8 cellular contexts compared by ENCODE assay signal in the genomic region with DNA sequence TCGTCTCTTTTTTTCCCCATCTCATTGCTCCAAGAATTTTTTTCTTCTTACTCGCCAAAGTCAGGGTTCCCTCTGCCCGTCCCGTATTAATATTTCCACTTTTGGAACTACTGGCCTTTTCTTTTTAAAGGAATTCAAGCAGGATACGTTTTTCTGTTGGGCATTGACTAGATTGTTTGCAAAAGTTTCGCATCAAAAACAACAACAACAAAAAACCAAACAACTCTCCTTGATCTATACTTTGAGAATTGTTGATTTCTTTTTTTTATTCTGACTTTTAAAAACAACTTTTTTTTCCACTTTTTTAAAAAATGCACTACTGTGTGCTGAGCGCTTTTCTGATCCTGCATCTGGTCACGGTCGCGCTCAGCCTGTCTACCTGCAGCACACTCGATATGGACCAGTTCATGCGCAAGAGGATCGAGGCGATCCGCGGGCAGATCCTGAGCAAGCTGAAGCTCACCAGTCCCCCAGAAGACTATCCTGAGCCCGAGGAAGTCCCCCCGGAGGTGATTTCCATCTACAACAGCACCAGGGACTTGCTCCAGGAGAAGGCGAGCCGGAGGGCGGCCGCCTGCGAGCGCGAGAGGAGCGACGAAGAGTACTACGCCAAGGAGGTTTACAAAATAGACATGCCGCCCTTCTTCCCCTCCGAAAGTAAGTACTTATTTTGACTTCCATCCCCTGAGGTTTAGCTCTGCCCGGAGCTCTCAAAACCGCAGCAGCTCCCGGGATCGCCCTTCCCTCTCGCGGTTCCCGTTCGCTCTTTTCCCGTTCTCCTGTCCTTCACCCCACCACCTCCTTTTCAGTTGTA. TPM values are rescaled to one million over a fixed set of nuclear protein-coding genes. Genes with fewer than 3 reads are reported as not detected.
A peak's percentile ranks its signal among the peaks of the same experiment; 100 is the strongest.
DNase-seq lines count a peak whose midpoint lies in the region; TF ChIP-seq lines count a peak whose summit lies in the region.

No MANE protein-coding gene starts in this region.

- H3K4me1 Mint-ChIP-seq in Caco-2 (ENCODE audit: low read depth, unreplicated experiment), result peaks cover 11% of the 10 kb centered on the region

- peaks cover 22% of the 10 kb centered on the region for H3K36me3 Mint-ChIP-seq in Caco-2 (ENCODE audit: insufficient read depth, unreplicated experiment)

- H3K27me3 ChIP-seq in Caco-2 (replicated peaks; ENCODE audit: control insufficient read depth, insufficient read depth, low read length) (no peaks in the 10 kb centered on the region), brain microvascular endothelial cell (replicated peaks) (no peaks in the 10 kb centered on the region), testis (no peaks in the 10 kb centered on the region)

- no peak overlapping the region for H3K27ac Mint-ChIP-seq in Caco-2 (ENCODE audit: unreplicated experiment)

- DNase-seq in Caco-2, result peak in 1 of 2 experiments; percentile 34
- DNase-seq in Jurkat, Clone E6-1 (ENCODE audit: low read depth, low spot score), result no peak
- DNase-seq in brain microvascular endothelial cell, result no peak
- DNase-seq in left kidney (ENCODE audit: low read depth, low spot score), result peak; percentile 61
- peak; percentile 48 for DNase-seq in testis
- DNase-seq in GM19240 (ENCODE audit: insufficient read length, low spot score), result no peak
- DNase-seq in GF-D8 (lab: John Stamatoyannopoulos, UW), result no peak
- DNase-seq in superior temporal gyrus (ENCODE audit: extremely low spot score), result no peak

- no peaks in the 10 kb centered on the region for H3K9me3 Mint-ChIP-seq in Caco-2 (ENCODE audit: unreplicated experiment)

- peaks cover 14% of the 10 kb centered on the region for H3K4me1 ChIP-seq in Caco-2
- no peaks in the 10 kb centered on the region for H3K4me1 ChIP-seq in testis

- no peaks in the 10 kb centered on the region for H3K36me3 ChIP-seq in Caco-2 (ENCODE audit: control insufficient read depth, insufficient read depth, low read length)
- peaks cover 23% of the 10 kb centered on the region for H3K36me3 ChIP-seq in brain microvascular endothelial cell (replicated peaks)
- no peaks in the 10 kb centered on the region for H3K36me3 ChIP-seq in testis (ENCODE audit: low read depth, missing control alignments)

- intact Hi-C loops in Caco-2 (cut with micrococcal nuclease; ENCODE audit: unreplicated experiment) (loop anchor here (1.0 to 5.0 kb wide), 6 partner anchors 16 to 826 kb away; partner anchors contain the start of gene LYPLAL1), testis (cut with DNase I; ENCODE audit: low total_unique reads) (no loop called here)

- no peak for TF ChIP-seq CTCF in Caco-2 (IDR thresholded peaks at IDR 0.05; ENCODE audit: insufficient read depth in 1 of 2, low read depth in 1 of 2, low read length in 1 of 2, severe bottlenecking in 1 of 2, unreplicated experiment in 1 of 2)
- TF ChIP-seq CTCF in brain microvascular endothelial cell (IDR thresholded peaks at IDR 0.05; ENCODE audit: low read depth, low read length, missing control alignments), result no peak
- TF ChIP-seq CTCF in testis (IDR thresholded peaks at IDR 0.05), result no peak

- 1 to 2% methylated on average over 38 to 39 of the region's 39 CpGs for WGBS in testis, 2 donors

- in situ Hi-C loops in brain microvascular endothelial cell (cut with HindIII; ENCODE audit: low pct_ligation_motif_present, low sequenced_read_pairs), result no loop called here

- CTCF ChIA-PET in Caco-2 (lab: Charles Lee), result interaction anchor here (0.6 to 1.1 kb wide), 2 partner anchors 17 to 1613 kb away, joined by 3 to 5 read pairs; no protein-coding TSS in a partner anchor

- no peak overlapping the region for H3K4me3 Mint-ChIP-seq in Caco-2 (ENCODE audit: unreplicated experiment)

- POLR2A ChIA-PET in Caco-2 (lab: Charles Lee), result interaction anchor here (0.6 to 0.8 kb wide), 2 partner anchors 62 to 230 kb away, joined by 5 to 10 read pairs; partner anchors contain the start of gene RRP15

- H3K4me3 ChIP-seq in Caco-2 (ENCODE audit: low read depth, low read length) (peak overlapping the region; percentile 81), brain microvascular endothelial cell (ENCODE audit: low read depth, low read length) (peak overlapping the region; percentile 95), testis (peak overlapping the region; percentile 57 to 67)
- peak overlapping the region; percentile 44 for H3K4me3 ChIP-seq in Jurkat, Clone E6-1 (ENCODE audit: low read length)

- H3K27me3 Mint-ChIP-seq in Caco-2 (ENCODE audit: insufficient read depth, unreplicated experiment), result no peaks in the 10 kb centered on the region

- H3K9me3 ChIP-seq in Caco-2 (no peaks in the 10 kb centered on the region), testis (no peaks in the 10 kb centered on the region)

- BruUV-seq in Caco-2 (replicated peaks; lab: Mats Ljungman, UMichigan), result no TSS peak

- TF ChIP-seq POLR2A in testis (IDR thresholded peaks at IDR 0.05), result no peak

- H3K27ac ChIP-seq in brain microvascular endothelial cell (peak overlapping the region; percentile 93), testis (peak overlapping the region; percentile 83 to 88)

RNA-seq across cellular contexts. Expression of gene TGFB2, which starts 1.5 kb away (rescaled TPM):
- total RNA-seq in Caco-2 (2022), result 12.7 and 14.2 TPM in 2 replicates
- not detected for polyA plus RNA-seq in Jurkat, Clone E6-1 (2012; ENCODE audit: insufficient read depth, insufficient read length)
- total RNA-seq in testis, result 1 to 10 TPM; 2.4 to 2.6 TPM
- 4.5 TPM for polyA plus RNA-seq in testis (ENCODE audit: insufficient read depth, low read depth, low replicate concordance)

Comparison
In these comparisons a context has a peak if more than half of its experiments do, and no peak if none do; other contexts are left out.
1. DNase-seq: peak in left kidney (single experiment) and testis (single experiment); none in Jurkat, Clone E6-1 (single experiment), brain microvascular endothelial cell (single experiment), GM19240 (single experiment), GF-D8 (single experiment) and superior temporal gyrus (single experiment).
2. H3K4me3 ChIP-seq: peak in every context shown above with its lines; median percentile 95 in brain microvascular endothelial cell; 81 in Caco-2; 62 in testis; 44 in Jurkat, Clone E6-1.